14 cellular contexts compared by ENCODE assay signal in genomic region chr5:171316258-171317121, GRCh38. TPM values are rescaled to one million over a fixed set of nuclear protein-coding genes. Genes with fewer than 3 reads are reported as not detected.
DNase-seq lines count a peak whose midpoint lies in the region; ATAC-seq and TF ChIP-seq lines count a peak whose summit lies in the region.
"Had no signal": no experiment of that assay in that cellular context is flagged by ENCODE, and none has a peak within 500 bp of the region (broad histone marks: within the 10 kb centered on the region; RNA-seq: fewer than 3 reads in every experiment).

No MANE protein-coding gene starts in this region.

- peaks cover 3% of the 10 kb centered on the region for H3K4me1 Mint-ChIP-seq in activated CD4-positive, alpha-beta T cell treated with anti-CD3 and anti-CD28 coated beads, Interleukin-2, amount 10 ng/mL, durations not matched to agents 24 days and 14 days
- peaks cover 23% of the 10 kb centered on the region for H3K4me1 Mint-ChIP-seq in stimulated activated effector memory CD8-positive, alpha-beta T cell treated with anti-CD3 and anti-CD28 coated beads, Interleukin-12 subunit alpha, Interleukin-12 subunit beta, amount 100 ng/mL, for 72 hours

- intact Hi-C loops in activated CD4-positive, alpha-beta T cell treated with anti-CD3 and anti-CD28 coated beads, Interleukin-2, amount 10 ng/mL, durations not matched to agents 24 days and 14 days (cut with micrococcal nuclease), result loop anchor here (5.0 kb wide), 1 partner anchor 1921 kb away; the partner anchor contains the start of gene NKX2-5
- intact Hi-C loops in prostate gland (cut with DNase I), result no loop called here

- H3K9me3 ChIP-seq in mesenchymal stem cell (ENCODE audit: control insufficient read depth, low read length), result peaks cover 5% of the 10 kb centered on the region
- H3K9me3 ChIP-seq in prostate gland, result no peaks in the 10 kb centered on the region

- ATAC-seq in stimulated activated effector memory CD8-positive, alpha-beta T cell treated with anti-CD3 and anti-CD28 coated beads, Interleukin-12 subunit alpha, Interleukin-12 subunit beta, amount 100 ng/mL, for 72 hours, result no peak

- H3K4me1 ChIP-seq in mesenchymal stem cell (ENCODE audit: control insufficient read depth, insufficient read depth, low read depth, low read length) (peaks cover 33% of the 10 kb centered on the region), prostate gland (replicated peaks) (peaks cover 11% of the 10 kb centered on the region)

- peak overlapping the region; percentile 79 for H3K4me2 ChIP-seq in mesenchymal stem cell (ENCODE audit: low read length, poor library complexity, severe bottlenecking)

- DNase-seq in activated CD4-positive, alpha-beta T cell treated with anti-CD3 and anti-CD28 coated beads, Interleukin-2, amount 10 ng/mL, durations not matched to agents 24 days and 14 days, result no peak
- no peak for DNase-seq in activated CD4-positive, alpha-beta T cell treated with anti-CD3 and anti-CD28 coated beads for 4 hours
- peak; percentile 49 for DNase-seq in coronary artery (ENCODE audit: low spot score)
- peak; percentile 31 for DNase-seq in mesenchymal stem cell
- DNase-seq in stimulated activated effector memory CD8-positive, alpha-beta T cell treated with anti-CD3 and anti-CD28 coated beads, Interleukin-12 subunit alpha, Interleukin-12 subunit beta, amount 100 ng/mL, for 72 hours (ENCODE audit: low spot score in 2 of 2), result no peak
- no peak for DNase-seq in prostate gland (ENCODE audit: low spot score)
- DNase-seq in NCI-H1436 treated with DMSO at 0.1 percent for 48 hours (lab: John Stamatoyannopoulos, UW), result no peak
- no peak for DNase-seq in NCI-H1694 treated with DMSO at 0.1 percent for 48 hours (lab: John Stamatoyannopoulos, UW)
- DNase-seq: anterior cingulate cortex, left cardiac atrium, NCI-H1092 had no signal

- no peak overlapping the region for H3K14ac ChIP-seq in mesenchymal stem cell (ENCODE audit: low read length in 2 of 2)

- H3K36me3 ChIP-seq in mesenchymal stem cell (ENCODE audit: control insufficient read depth in 1 of 2, insufficient read depth in 2 of 2, low read depth in 1 of 2, low read length in 2 of 2) (no peaks in the 10 kb centered on the region), prostate gland (no peaks in the 10 kb centered on the region)

- no peak overlapping the region for H3K4ac ChIP-seq in mesenchymal stem cell (ENCODE audit: low read depth in 1 of 2, low read length in 2 of 2)

- H3K27ac Mint-ChIP-seq in activated CD4-positive, alpha-beta T cell treated with anti-CD3 and anti-CD28 coated beads, Interleukin-2, amount 10 ng/mL, durations not matched to agents 24 days and 14 days, result peak overlapping the region; percentile 45
- no peak overlapping the region for H3K27ac Mint-ChIP-seq in stimulated activated effector memory CD8-positive, alpha-beta T cell treated with anti-CD3 and anti-CD28 coated beads, Interleukin-12 subunit alpha, Interleukin-12 subunit beta, amount 100 ng/mL, for 72 hours

- H3K18ac ChIP-seq in mesenchymal stem cell (ENCODE audit: low read depth in 1 of 2, low read length in 2 of 2), result no peak overlapping the region

- H3K36me3 Mint-ChIP-seq in activated CD4-positive, alpha-beta T cell treated with anti-CD3 and anti-CD28 coated beads, Interleukin-2, amount 10 ng/mL, durations not matched to agents 24 days and 14 days (ENCODE audit: low read depth), result peaks cover 6% of the 10 kb centered on the region
- peaks cover 8% of the 10 kb centered on the region for H3K36me3 Mint-ChIP-seq in stimulated activated effector memory CD8-positive, alpha-beta T cell treated with anti-CD3 and anti-CD28 coated beads, Interleukin-12 subunit alpha, Interleukin-12 subunit beta, amount 100 ng/mL, for 72 hours

- H3K9me3 Mint-ChIP-seq in activated CD4-positive, alpha-beta T cell treated with anti-CD3 and anti-CD28 coated beads, Interleukin-2, amount 10 ng/mL, durations not matched to agents 24 days and 14 days, result peaks cover 3% of the 10 kb centered on the region
- no peaks in the 10 kb centered on the region for H3K9me3 Mint-ChIP-seq in stimulated activated effector memory CD8-positive, alpha-beta T cell treated with anti-CD3 and anti-CD28 coated beads, Interleukin-12 subunit alpha, Interleukin-12 subunit beta, amount 100 ng/mL, for 72 hours

- H3K27me3 ChIP-seq in mesenchymal stem cell (ENCODE audit: control insufficient read depth in 1 of 2, insufficient read depth in 1 of 2, low read length in 2 of 2) (peaks cover 97% of the 10 kb centered on the region in 2 experiments), prostate gland (replicated peaks; ENCODE audit: insufficient read depth) (peaks cover 78% of the 10 kb centered on the region)

- peaks cover 73% of the 10 kb centered on the region for H3K27me3 Mint-ChIP-seq in activated CD4-positive, alpha-beta T cell treated with anti-CD3 and anti-CD28 coated beads, Interleukin-2, amount 10 ng/mL, durations not matched to agents 24 days and 14 days

- H3K23ac ChIP-seq in mesenchymal stem cell (ENCODE audit: low read length in 2 of 2), result no peak overlapping the region

- no peak overlapping the region for H2AK5ac ChIP-seq in mesenchymal stem cell (ENCODE audit: low read length, severe bottlenecking)

- H2BK15ac ChIP-seq in mesenchymal stem cell (ENCODE audit: low read depth, poor library complexity, severe bottlenecking), result no peak overlapping the region

- H3K4me3 Mint-ChIP-seq in activated CD4-positive, alpha-beta T cell treated with anti-CD3 and anti-CD28 coated beads, Interleukin-2, amount 10 ng/mL, durations not matched to agents 24 days and 14 days, result no peak overlapping the region
- peak overlapping the region; percentile 17 for H3K4me3 Mint-ChIP-seq in stimulated activated effector memory CD8-positive, alpha-beta T cell treated with anti-CD3 and anti-CD28 coated beads, Interleukin-12 subunit alpha, Interleukin-12 subunit beta, amount 100 ng/mL, for 72 hours

- H3K4me3 ChIP-seq in coronary artery (peak overlapping the region; percentile 65), mesenchymal stem cell (ENCODE audit: insufficient read depth in 1 of 2, low read depth in 1 of 2, low read length in 2 of 2) (peak overlapping the region in 1 of 2 experiments; percentile 49), prostate gland (no peak overlapping the region)

- no peak overlapping the region for H4K8ac ChIP-seq in mesenchymal stem cell (ENCODE audit: low read length)

- WGBS in mesenchymal stem cell, result 17% methylated on average over 63 of the region's 66 CpGs
- WGBS in prostate gland, result 4% methylated on average over 58 of the region's 66 CpGs

- TF ChIP-seq CTCF in coronary artery (IDR thresholded peaks at IDR 0.05), result no peak
- TF ChIP-seq CTCF in prostate gland (IDR thresholded peaks at IDR 0.05), result no peak

- no peak overlapping the region for H2BK12ac ChIP-seq in mesenchymal stem cell (ENCODE audit: low read length in 2 of 2)

- H2BK5ac ChIP-seq in mesenchymal stem cell (ENCODE audit: low read depth, low read length, poor library complexity, severe bottlenecking), result no peak overlapping the region

- no peak overlapping the region for H2BK120ac ChIP-seq in mesenchymal stem cell (ENCODE audit: low read depth, low read length)

- H2AFZ ChIP-seq in mesenchymal stem cell (ENCODE audit: low read depth, low read length), result no peak overlapping the region

- H3K9ac ChIP-seq in mesenchymal stem cell (ENCODE audit: low read length), result no peak overlapping the region

- H3K27ac ChIP-seq in coronary artery, result no peak overlapping the region
- no peak overlapping the region for H3K27ac ChIP-seq in mesenchymal stem cell (ENCODE audit: low read length, poor library complexity, severe bottlenecking)
- H3K27ac ChIP-seq in prostate gland, result no peak overlapping the region
- H3K27ac ChIP-seq: skin epidermis had no signal

- no peaks in the 10 kb centered on the region for H3K79me1 ChIP-seq in mesenchymal stem cell (replicated peaks; ENCODE audit: low read length, poor library complexity, severe bottlenecking)

- H4K91ac ChIP-seq in mesenchymal stem cell (ENCODE audit: low read length), result peak overlapping the region; percentile 50

- TF ChIP-seq POLR2A in prostate gland (IDR thresholded peaks at IDR 0.05), result no peak

RNA-seq across cellular contexts. Expression of gene TLX3, which starts 7.4 kb away (rescaled TPM):
- not detected in 2 replicates for total RNA-seq in activated CD4-positive, alpha-beta T cell treated with anti-CD3 and anti-CD28 coated beads, Interleukin-2, amount 10 ng/mL, durations not matched to agents 24 days and 14 days
- not detected for polyA plus RNA-seq in mesenchymal stem cell (2013, experiment 1 of 2)
- not detected for polyA plus RNA-seq in mesenchymal stem cell (2013, experiment 2 of 2)
- not detected for total RNA-seq in prostate gland
- total RNA-seq: A172, left cardiac atrium had no signal
- polyA plus RNA-seq: esophagus had no signal

Comparison
In these comparisons a context has a peak if more than half of its experiments do, and no peak if none do; other contexts are left out.
1. DNase-seq: peak in coronary artery (single experiment) and mesenchymal stem cell (single experiment); none in activated CD4-positive, alpha-beta T cell treated with anti-CD3 and anti-CD28 coated beads, Interleukin-2, amount 10 ng/mL, durations not matched to agents 24 days and 14 days (single experiment), activated CD4-positive, alpha-beta T cell treated with anti-CD3 and anti-CD28 coated beads for 4 hours (0 of 2), stimulated activated effector memory CD8-positive, alpha-beta T cell treated with anti-CD3 and anti-CD28 coated beads, Interleukin-12 subunit alpha, Interleukin-12 subunit beta, amount 100 ng/mL, for 72 hours (0 of 2), prostate gland (single experiment), NCI-H1436 treated with DMSO at 0.1 percent for 48 hours (single experiment) and NCI-H1694 treated with DMSO at 0.1 percent for 48 hours (single experiment).